In genomic region chr11:83051760-83052671, GRCh38 we compare ENCODE assay signal across 9 cellular contexts. TPM values are rescaled to one million over a fixed set of nuclear protein-coding genes. Genes with fewer than 3 reads are reported as not detected.
DNase-seq lines count a peak whose midpoint lies in the region; ATAC-seq and TF ChIP-seq lines count a peak whose summit lies in the region.
"Had no signal": no experiment of that assay in that cellular context is flagged by ENCODE, and none has a peak within 500 bp of the region (broad histone marks: within the 10 kb centered on the region; RNA-seq: fewer than 3 reads in every experiment).

No MANE protein-coding gene starts in this region.

- H3K36me3 ChIP-seq in gastrocnemius medialis = no peaks in the 10 kb centered on the region

- in situ Hi-C loops in SK-MEL-5 (cut with HindIII; ENCODE audit: low pct_unique_long_range_greater_than_20kb, low sequenced_read_pairs) (loop anchor here (25.0 kb wide), 1 partner anchor 90 kb away; no protein-coding TSS in a partner anchor), gastrocnemius medialis (cut with MboI; ENCODE audit: low sequenced_read_pairs in 4 of 4) (loop anchor here in 1 of 4 donors (25.0 kb wide), 1 partner anchor 110 kb away; the partner anchor contains the start of gene PCF11)

- H3K9me3 ChIP-seq in gastrocnemius medialis = no peaks in the 10 kb centered on the region

- TF ChIP-seq POLR2A in gastrocnemius medialis (IDR thresholded peaks at IDR 0.05) = no peak

- intact Hi-C loops in gastrocnemius medialis (cut with DNase I; ENCODE audit: low total_unique reads) = loop anchor here (2.0 kb wide), 2 partner anchors 17 to 19 kb away; partner anchors contain the start of gene RAB30

- TF ChIP-seq CTCF in foreskin keratinocyte (conservative IDR thresholded peaks at IDR 0.05) = no peak
- TF ChIP-seq CTCF in gastrocnemius medialis (IDR thresholded peaks at IDR 0.05 in 4 of 5, conservative IDR thresholded peaks at IDR 0.05 in 1 of 5) = no peak

- H3K27me3 ChIP-seq in foreskin keratinocyte (no peaks in the 10 kb centered on the region), gastrocnemius medialis (no peaks in the 10 kb centered on the region)

- peak overlapping the region; percentile 77 for H3K27ac ChIP-seq in foreskin keratinocyte
- peak overlapping the region; percentile 82 to 93 (median 88) for H3K27ac ChIP-seq in gastrocnemius medialis
- H3K27ac ChIP-seq: HL-60 had no signal

- DNase-seq in GM03348 (ENCODE audit: low spot score) (peak; percentile 78), SK-MEL-5 (ENCODE audit: low read depth, low spot score) (peak; percentile 16), foreskin keratinocyte (peak; percentile 92 to 93), gastrocnemius medialis (peak; percentile 28 to 64), GF-D8 (lab: John Stamatoyannopoulos, UW) (no peak)
- no peak for DNase-seq in stimulated activated CD4-positive, alpha-beta T cell treated with anti-CD3 and anti-CD28 coated beads, Interleukin-12 subunit alpha, Interleukin-12 subunit beta, amount 100 ng/mL, for 4 hours
- DNase-seq in stimulated activated CD4-positive, alpha-beta T cell treated with anti-CD3 and anti-CD28 coated beads, Interleukin-4, amount 100 ng/mL, for 4 hours = no peak

- peaks cover 35% of the 10 kb centered on the region for H3K4me1 ChIP-seq in foreskin keratinocyte
- H3K4me1 ChIP-seq in gastrocnemius medialis = peaks cover 67 to 71% of the 10 kb centered on the region in 2 donors

- no peak overlapping the region for H3K4me3 ChIP-seq in gastrocnemius medialis

- ATAC-seq in foreskin keratinocyte (peak; percentile 89), gastrocnemius medialis (peak; percentile 84 to 86), HG02571 (IDR thresholded peaks at IDR 0.05; ENCODE audit: unreplicated experiment) (no peak)

RNA-seq across cellular contexts. Expression of gene RAB30, which starts 19.7 kb away (rescaled TPM):
- 3.6 and 4.7 TPM in 2 replicates for total RNA-seq in SK-MEL-5 (2014; rRNA removed; shearing (Covaris generic))
- 2.5 and 3.0 TPM in 2 replicates for polyA plus RNA-seq in SK-MEL-5 (2015; cell fraction: cytosol; rRNA removed)
- polyA plus RNA-seq in SK-MEL-5 (2015; cell fraction: nucleus; rRNA removed) = 2.7 and 5.8 TPM in 2 replicates
- total RNA-seq in foreskin keratinocyte (3.5 and 4.7 TPM in 2 replicates), gastrocnemius medialis (10 to 100 TPM; 29.8 to 57.1 (median 33.9) TPM)
- polyA plus RNA-seq in foreskin keratinocyte = 1.1 and 1.8 TPM in 2 replicates

Comparison
In these comparisons a context has a peak if more than half of its experiments do, and no peak if none do; other contexts are left out.
1. DNase-seq: peak in GM03348 (single experiment), SK-MEL-5 (single experiment), foreskin keratinocyte (2 of 2) and gastrocnemius medialis (2 of 2); none in stimulated activated CD4-positive, alpha-beta T cell treated with anti-CD3 and anti-CD28 coated beads, Interleukin-12 subunit alpha, Interleukin-12 subunit beta, amount 100 ng/mL, for 4 hours (single experiment), stimulated activated CD4-positive, alpha-beta T cell treated with anti-CD3 and anti-CD28 coated beads, Interleukin-4, amount 100 ng/mL, for 4 hours (0 of 2) and GF-D8 (single experiment).